23 cellular contexts compared by ENCODE assay signal in genomic region chr11:45713573-45713972, GRCh38. TPM values are rescaled to one million over a fixed set of nuclear protein-coding genes. Genes with fewer than 3 reads are reported as not detected.
"Had no signal": no experiment of that assay in that cellular context is flagged by ENCODE, and none has a peak within 500 bp of the region (broad histone marks: within the 10 kb centered on the region; RNA-seq: fewer than 3 reads in every experiment).

No MANE protein-coding gene starts in this region.

- H3K27me3 ChIP-seq: ovary, thyroid gland, upper lobe of left lung had no signal

- H3K9me3 ChIP-seq: ovary, thyroid gland, upper lobe of left lung had no signal

- H3K4me1 ChIP-seq: upper lobe of left lung had no signal

- H3K27ac ChIP-seq: ovary, skin epidermis, thyroid gland, upper lobe of left lung had no signal

- H3K36me3 ChIP-seq: ovary, thyroid gland, upper lobe of left lung had no signal

- DNase-seq: activated CD4-positive, alpha-beta memory T cell treated with anti-CD3 and anti-CD28 coated beads for 36 hours; activated CD4-positive, alpha-beta T cell treated with anti-CD3 and anti-CD28 coated beads, Interleukin-2, amount 10 ng/mL, durations not matched to agents 24 days and 14 days; activated CD8-positive, alpha-beta memory T cell treated with anti-CD3 and anti-CD28 coated beads, Interleukin-2, amount 50 U/mL, for 4 hours; activated gamma-delta T cell; activated naive CD4-positive, alpha-beta T cell treated with anti-CD3 and anti-CD28 coated beads, Interleukin-2, amount 10 ng/mL, durations not matched to agents 7 days and 5 days; activated T-cell treated with anti-CD3 and anti-CD28 coated beads, Interleukin-2, amount 50 U/mL, for 1 hour; amygdala; dermis blood vessel endothelial cell; effector CD4-positive, alpha-beta T cell; head of caudate nucleus; hippocampal formation; immature natural killer cell; midbrain; naive thymus-derived CD4-positive, alpha-beta T cell; ovary; retina; stimulated activated CD4-positive, alpha-beta T cell treated with anti-CD3 and anti-CD28 coated beads, Interleukin-12 subunit alpha, Interleukin-12 subunit beta, amount 100 ng/mL, for 4 hours; stimulated activated CD4-positive, alpha-beta T cell treated with anti-CD3 and anti-CD28 coated beads, Interleukin-4, amount 100 ng/mL, for 1 hour; substantia nigra; T-cell; thyroid gland; upper lobe of left lung had no signal

- H3K4me3 ChIP-seq: ovary, skin epidermis, thyroid gland, upper lobe of left lung had no signal

RNA-seq across cellular contexts. Expression of gene CHST1, which starts 48.2 kb away (rescaled TPM):
- total RNA-seq: naive thymus-derived CD4-positive, alpha-beta T cell had no signal
- polyA plus RNA-seq: naive thymus-derived CD4-positive, alpha-beta T cell had no signal
